In genomic region chr2:10316860-10317259, GRCh38 we compare ENCODE assay signal across 22 cellular contexts. TPM values are rescaled to one million over a fixed set of nuclear protein-coding genes. Genes with fewer than 3 reads are reported as not detected.
DNase-seq lines count a peak whose midpoint lies in the region; ATAC-seq, FAIRE-seq and TF ChIP-seq lines count a peak whose summit lies in the region.
"Had no signal": no experiment of that assay in that cellular context is flagged by ENCODE, and none has a peak within 500 bp of the region (broad histone marks: within the 10 kb centered on the region; RNA-seq: fewer than 3 reads in every experiment).

No MANE protein-coding gene starts in this region.

- TF ChIP-seq RAD21 in HepG2 (CRISPR knock-in tag; IDR thresholded peaks at IDR 0.05): no peak

- no peak overlapping the region for H2BK120ac ChIP-seq in mesenchymal stem cell (ENCODE audit: low read depth, low read length)

- in situ Hi-C loops in HepG2 (cut with HindIII; ENCODE audit: extremely low pct_ligation_motif_present, low pct_unique_long_range_greater_than_20kb): no loop called here

- peaks cover 14% of the 10 kb centered on the region for H4K20me1 ChIP-seq in HepG2 (ENCODE audit: insufficient read depth, low read length)

- H2AK5ac ChIP-seq in mesenchymal stem cell (ENCODE audit: low read length, severe bottlenecking): no peak overlapping the region

- peak overlapping the region; percentile 43 for H3K9ac ChIP-seq in mesenchymal stem cell (ENCODE audit: low read length)
- H3K9ac ChIP-seq in HepG2 (ENCODE audit: insufficient read depth, low read depth, low read length): no peak overlapping the region

- H3K14ac ChIP-seq in mesenchymal stem cell (ENCODE audit: low read length in 2 of 2): no peak overlapping the region

- no peak overlapping the region for H3K18ac ChIP-seq in mesenchymal stem cell (ENCODE audit: low read depth in 1 of 2, low read length in 2 of 2)

- H4K91ac ChIP-seq in mesenchymal stem cell (ENCODE audit: low read length): no peak overlapping the region

- DNase-seq in DMS53 (lab: John Stamatoyannopoulos, UW): peak; percentile 58
- no peak for DNase-seq in DMS53 treated with DMSO at 0.1 percent for 48 hours (lab: John Stamatoyannopoulos, UW; ENCODE audit: unreplicated experiment)
- DNase-seq in DMS153 (lab: John Stamatoyannopoulos, UW): peak; percentile 11
- peak; percentile 28 for DNase-seq in NCI-H510A treated with DMSO at 0.1 percent for 48 hours (lab: John Stamatoyannopoulos, UW)
- DNase-seq in mesenchymal stem cell: no peak
- no peak for DNase-seq in left cardiac atrium
- DNase-seq in HepG2 (ENCODE audit: low spot score): no peak
- DNase-seq in GM19238 (ENCODE audit: insufficient read length, low spot score): no peak
- DNase-seq: AML-193, Calu3, DMS79 treated with DMSO at 0.1 percent for 48 hours, Kasumi-1, NCI-H1048, NCI-H1694 treated with DMSO at 0.1 percent for 48 hours, NCI-H82, RPMI8226, SHP77 treated with DMSO at 0.1 percent for 48 hours, T-cell had no signal

- H3K4me2 ChIP-seq in mesenchymal stem cell (ENCODE audit: low read length, poor library complexity, severe bottlenecking) (no peak overlapping the region), HepG2 (ENCODE audit: low read depth, low read length) (no peak overlapping the region)

- TF ChIP-seq CTCF in HepG2 (CRISPR knock-in tag; IDR thresholded peaks at IDR 0.05): no peak

- peaks cover 5% of the 10 kb centered on the region for H3K9me3 ChIP-seq in mesenchymal stem cell (ENCODE audit: control insufficient read depth, low read length)
- H3K9me3 ChIP-seq in HepG2 (ENCODE audit: low read length): no peaks in the 10 kb centered on the region
- H3K9me3 ChIP-seq: MG63 had no signal

- peaks cover 4 to 10% of the 10 kb centered on the region in 2 experiments for H3K36me3 ChIP-seq in mesenchymal stem cell (ENCODE audit: control insufficient read depth in 1 of 2, insufficient read depth in 2 of 2, low read depth in 1 of 2, low read length in 2 of 2)
- H3K36me3 ChIP-seq in HepG2 (replicated peaks in 1 of 2; ENCODE audit: control insufficient read depth in 1 of 2, insufficient read depth in 2 of 2, low read length in 2 of 2): peaks cover 0 to 16% of the 10 kb centered on the region in 2 experiments; a peak in 2 of 5 replicates
- H3K36me3 ChIP-seq: HAP-1 had no signal

- H2BK15ac ChIP-seq in mesenchymal stem cell (ENCODE audit: low read depth, poor library complexity, severe bottlenecking): no peak overlapping the region

- no peak for TF ChIP-seq POLR2A in HepG2 (IDR thresholded peaks at IDR 0.05; ENCODE audit: insufficient read depth in 1 of 2, low read depth in 2 of 2, low read length in 2 of 2)

- H2BK12ac ChIP-seq in mesenchymal stem cell (ENCODE audit: low read length in 2 of 2): no peak overlapping the region

- H2BK5ac ChIP-seq in mesenchymal stem cell (ENCODE audit: low read depth, low read length, poor library complexity, severe bottlenecking): no peak overlapping the region

- no peak overlapping the region for H3K4ac ChIP-seq in mesenchymal stem cell (ENCODE audit: low read depth in 1 of 2, low read length in 2 of 2)

- WGBS in mesenchymal stem cell: 84% methylated on average over 6 of the region's 7 CpGs
- WGBS in HepG2 (ENCODE audit: low lambda C conversion rate): 93% methylated on average over 7 of the region's 7 CpGs

- no peak overlapping the region for H3K27ac ChIP-seq in mesenchymal stem cell (ENCODE audit: low read length, poor library complexity, severe bottlenecking)
- H3K27ac ChIP-seq in HepG2 (ENCODE audit: extremely low read length, insufficient read depth, low read length): no peak overlapping the region
- H3K27ac ChIP-seq: 22Rv1 had no signal

- H3K4me1 ChIP-seq in mesenchymal stem cell (ENCODE audit: control insufficient read depth, insufficient read depth, low read depth, low read length) (no peaks in the 10 kb centered on the region), HepG2 (ENCODE audit: insufficient read depth, low read length) (no peaks in the 10 kb centered on the region)
- H3K4me1 ChIP-seq: HAP-1 had no signal

- H4K8ac ChIP-seq in mesenchymal stem cell (ENCODE audit: low read length): no peak overlapping the region

- TF ChIP-seq EP300 in HepG2 (IDR thresholded peaks at IDR 0.05; ENCODE audit: low read depth in 2 of 2, low read length in 2 of 2) (no peak), HepG2 (CRISPR knock-in tag; IDR thresholded peaks at IDR 0.05; ENCODE audit: borderline replicate concordance) (no peak)

- no peaks in the 10 kb centered on the region for H3K27me3 ChIP-seq in mesenchymal stem cell (ENCODE audit: control insufficient read depth in 1 of 2, insufficient read depth in 1 of 2, low read length in 2 of 2)
- H3K27me3 ChIP-seq in HepG2 (ENCODE audit: control insufficient read depth in 1 of 2, insufficient read depth in 2 of 2, low read length in 2 of 2): no peaks in the 10 kb centered on the region
- H3K27me3 ChIP-seq: MG63 had no signal

- H2AFZ ChIP-seq in mesenchymal stem cell (ENCODE audit: low read depth, low read length): no peak overlapping the region
- no peak overlapping the region for H2AFZ ChIP-seq in HepG2 (ENCODE audit: low read length)

- BruUV-seq in HepG2 (replicated peaks; lab: Mats Ljungman, UMichigan): no TSS peak

- POLR2A ChIA-PET in HepG2 (lab: Yijun Ruan, JAX): no interaction called here

- H3K23ac ChIP-seq in mesenchymal stem cell (ENCODE audit: low read length in 2 of 2): no peak overlapping the region

- peaks cover 22% of the 10 kb centered on the region for H3K79me1 ChIP-seq in mesenchymal stem cell (replicated peaks; ENCODE audit: low read length, poor library complexity, severe bottlenecking)

- CTCF ChIA-PET in HepG2 (lab: Yijun Ruan, JAX; ENCODE audit: low intra/inter-chr PET ratio, low total read pairs): interaction anchor here (1.8 kb wide), 1 partner anchor 92 kb away, joined by 4 read pairs; no protein-coding TSS in a partner anchor

- ATAC-seq in left cardiac atrium (no peak), HepG2 (no peak)

- H3K4me3 ChIP-seq in mesenchymal stem cell (ENCODE audit: insufficient read depth in 1 of 2, low read depth in 1 of 2, low read length in 2 of 2) (no peak overlapping the region), HepG2 (replicated peaks in 1 of 3; ENCODE audit: insufficient read depth in 1 of 3, low read depth in 2 of 3, low read length in 3 of 3) (no peak overlapping the region)
- H3K4me3 ChIP-seq: HAP-1, MG63 had no signal

- H3K79me2 ChIP-seq in HepG2 (ENCODE audit: insufficient read depth, low read length): peaks cover 68% of the 10 kb centered on the region

- no peak for FAIRE-seq in HepG2 (lab: Jason Lieb, UNC)
- FAIRE-seq: HTR-8/SVneo had no signal

- intact Hi-C loops in left cardiac atrium (cut with DNase I): no loop called here
- intact Hi-C loops in HepG2 (cut with micrococcal nuclease; ENCODE audit: unreplicated experiment): no loop called here

TF ChIP-seq in HepG2, 621 proteins besides CTCF, POLR2A, EP300 and RAD21 (continues in another document):
- no peak for TF ChIP-seq MEIS1 (CRISPR knock-in tag; IDR thresholded peaks at IDR 0.05; ENCODE audit: borderline replicate concordance)
- no peak for TF ChIP-seq ZNF816 (CRISPR knock-in tag; IDR thresholded peaks at IDR 0.05; ENCODE audit: borderline replicate concordance)
- TF ChIP-seq FOXK2 (IDR thresholded peaks at IDR 0.05): no peak
- no peak for TF ChIP-seq NFKB2 (CRISPR knock-in tag; IDR thresholded peaks at IDR 0.05; ENCODE audit: borderline replicate concordance)
- TF ChIP-seq, protein P1, sequence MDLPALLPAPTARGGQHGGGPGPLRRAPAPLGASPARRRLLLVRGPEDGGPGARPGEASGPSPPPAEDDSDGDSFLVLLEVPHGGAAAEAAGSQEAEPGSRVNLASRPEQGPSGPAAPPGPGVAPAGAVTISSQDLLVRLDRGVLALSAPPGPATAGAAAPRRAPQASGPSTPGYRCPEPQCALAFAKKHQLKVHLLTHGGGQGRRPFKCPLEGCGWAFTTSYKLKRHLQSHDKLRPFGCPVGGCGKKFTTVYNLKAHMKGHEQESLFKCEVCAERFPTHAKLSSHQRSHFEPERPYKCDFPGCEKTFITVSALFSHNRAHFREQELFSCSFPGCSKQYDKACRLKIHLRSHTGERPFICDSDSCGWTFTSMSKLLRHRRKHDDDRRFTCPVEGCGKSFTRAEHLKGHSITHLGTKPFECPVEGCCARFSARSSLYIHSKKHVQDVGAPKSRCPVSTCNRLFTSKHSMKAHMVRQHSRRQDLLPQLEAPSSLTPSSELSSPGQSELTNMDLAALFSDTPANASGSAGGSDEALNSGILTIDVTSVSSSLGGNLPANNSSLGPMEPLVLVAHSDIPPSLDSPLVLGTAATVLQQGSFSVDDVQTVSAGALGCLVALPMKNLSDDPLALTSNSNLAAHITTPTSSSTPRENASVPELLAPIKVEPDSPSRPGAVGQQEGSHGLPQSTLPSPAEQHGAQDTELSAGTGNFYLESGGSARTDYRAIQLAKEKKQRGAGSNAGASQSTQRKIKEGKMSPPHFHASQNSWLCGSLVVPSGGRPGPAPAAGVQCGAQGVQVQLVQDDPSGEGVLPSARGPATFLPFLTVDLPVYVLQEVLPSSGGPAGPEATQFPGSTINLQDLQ (CRISPR knock-in tag; IDR thresholded peaks at IDR 0.05): no peak

RNA-seq across cellular contexts. Expression of gene HPCAL1, which starts 14.2 kb away (rescaled TPM):
- polyA plus RNA-seq in mesenchymal stem cell (2013, experiment 1 of 2): 35.6 TPM
- 36.5 TPM for polyA plus RNA-seq in mesenchymal stem cell (2013, experiment 2 of 2)
- 10 to 100 TPM; 27.2 to 27.4 TPM for total RNA-seq in left cardiac atrium
- total RNA-seq in HepG2 (2016; rRNA removed; fragmentation: Illumina TruSeq; extraction: Trizol): 23.3 and 29.9 TPM in 2 replicates
- total RNA-seq in HepG2 (2016; cell fraction: cytosol; rRNA removed; fragmentation: Illumina TruSeq; extraction: Trizol; ENCODE audit: low read depth): 43.0 and 51.2 TPM in 2 replicates
- 21.4 and 28.1 TPM in 2 replicates for total RNA-seq in HepG2 (2016; cell fraction: insoluble cytoplasmic fraction; rRNA removed; fragmentation: Illumina TruSeq; extraction: Trizol)
- 50.7 and 67.7 TPM in 2 replicates for total RNA-seq in HepG2 (2016; cell fraction: membrane; rRNA removed; fragmentation: Illumina TruSeq; extraction: Trizol)
- total RNA-seq in HepG2 (2016; cell fraction: nucleus; rRNA removed; fragmentation: Illumina TruSeq; extraction: Trizol): 12.9 and 16.1 TPM in 2 replicates
- 29.5 and 38.6 TPM in 2 replicates for polyA plus RNA-seq in HepG2 (2011; rRNA removed)
- polyA plus RNA-seq in HepG2 (2011; cell fraction: cytosol; rRNA removed): 29.8 and 35.9 TPM in 2 replicates
- polyA plus RNA-seq in HepG2 (2011; cell fraction: nucleus; rRNA removed): 54.3 and 60.0 TPM in 2 replicates
- 46.0 and 46.8 TPM in 2 replicates for polyA plus RNA-seq in HepG2 (2012)
- 37.1 and 47.1 TPM in 2 replicates for polyA plus RNA-seq in HepG2 (2016; cell fraction: cytosol; fragmentation: Illumina TruSeq; extraction: Trizol; ENCODE audit: low read depth)
- 24.6 and 35.5 TPM in 2 replicates for polyA plus RNA-seq in HepG2 (2016; cell fraction: insoluble cytoplasmic fraction; fragmentation: Illumina TruSeq; extraction: Trizol; ENCODE audit: low read depth)
- 54.6 and 65.1 TPM in 2 replicates for polyA plus RNA-seq in HepG2 (2016; cell fraction: membrane; fragmentation: Illumina TruSeq; extraction: Trizol; ENCODE audit: low read depth)
- 30.3 and 35.7 TPM in 2 replicates for polyA plus RNA-seq in HepG2 (2016; cell fraction: nucleus; fragmentation: Illumina TruSeq; extraction: Trizol; ENCODE audit: insufficient read depth, low read depth)
- polyA minus RNA-seq in HepG2 (2011; rRNA and poly(A)+ RNA removed; ENCODE audit: low replicate concordance): 26.5 and 27.7 TPM in 2 replicates
- 19.4 and 20.4 TPM in 2 replicates for polyA minus RNA-seq in HepG2 (2011; cell fraction: cytosol; rRNA and poly(A)+ RNA removed)
- polyA minus RNA-seq in HepG2 (2011; cell fraction: nucleus; rRNA and poly(A)+ RNA removed): 12.6 and 15.5 TPM in 2 replicates

Comparison
In these comparisons a context has a peak if more than half of its experiments do, and no peak if none do; other contexts are left out.
1. DNase-seq: peak in DMS53 (single experiment), DMS153 (single experiment) and NCI-H510A treated with DMSO at 0.1 percent for 48 hours (single experiment); none in DMS53 treated with DMSO at 0.1 percent for 48 hours (single experiment), mesenchymal stem cell (single experiment), left cardiac atrium (single experiment), HepG2 (single experiment) and GM19238 (single experiment).